ENCODE assay signal across 21 cellular contexts in genomic region chr17:14940946-14941280, GRCh38.
DNase-seq lines count a peak whose midpoint lies in the region; ATAC-seq and TF ChIP-seq lines count a peak whose summit lies in the region.
"Had no signal": no experiment of that assay in that cellular context is flagged by ENCODE, and none has a peak within 500 bp of the region (broad histone marks: within the 10 kb centered on the region; RNA-seq: fewer than 3 reads in every experiment).

No MANE protein-coding gene starts in this region.

- no peaks in the 10 kb centered on the region for H3K9me3 ChIP-seq in T-helper 17 cell (ENCODE audit: control insufficient read depth, low read length, poor library complexity, severe bottlenecking)

- H3K36me3 Mint-ChIP-seq in T-helper 17 cell (ENCODE audit: low read depth) = peaks cover 2% of the 10 kb centered on the region
- H3K36me3 Mint-ChIP-seq: CD8-positive, alpha-beta T cell had no signal

- DNase-seq in AG10803 (ENCODE audit: low read depth) = peak; percentile 57
- peak; percentile 68 for DNase-seq in HCEC 1CT
- DNase-seq in epithelial cell of esophagus (ENCODE audit: low read depth) = peak; percentile 77
- DNase-seq in iris pigment epithelial cell (ENCODE audit: low read depth) = peak; percentile 7
- DNase-seq in T-helper 17 cell = no peak
- DNase-seq: 8988T; AML-193; C1 segment of cervical spinal cord; CD8-positive, alpha-beta T cell; H7; HFFc6; KBM-7; NCI-H1105; NCI-H146; NCI-H2029; NCI-H2227 treated with DMSO at 0.1 percent for 48 hours; NCI-H510A; NCI-H748 treated with DMSO at 0.1 percent for 48 hours had no signal

- no peaks in the 10 kb centered on the region for H3K4me1 Mint-ChIP-seq in T-helper 17 cell

- ATAC-seq in HG02623 (IDR thresholded peaks at IDR 0.05; ENCODE audit: unreplicated experiment) (no peak), SK-N-SH treated with all-trans-retinoic acid at 6 μM for 48 hours (no peak), T-helper 17 cell (no peak), GM18517 (IDR thresholded peaks at IDR 0.05; ENCODE audit: unreplicated experiment) (no peak)
- ATAC-seq: CD8-positive, alpha-beta T cell had no signal

- TF ChIP-seq CTCF in AG10803 (conservative IDR thresholded peaks at IDR 0.05; ENCODE audit: low read length) (no peak), epithelial cell of esophagus (IDR thresholded peaks at IDR 0.05; ENCODE audit: insufficient read depth, low read depth, low read length, missing control alignments) (no peak)

- H3K4me3 ChIP-seq in AG10803 (ENCODE audit: low read length) (no peak overlapping the region), epithelial cell of esophagus (ENCODE audit: low read length) (no peak overlapping the region)

- peaks cover 38% of the 10 kb centered on the region for H3K27me3 Mint-ChIP-seq in T-helper 17 cell

- H3K27ac Mint-ChIP-seq in T-helper 17 cell = no peak overlapping the region
- H3K27ac Mint-ChIP-seq: CD8-positive, alpha-beta T cell; HFFc6 had no signal

- H3K4me3 Mint-ChIP-seq in T-helper 17 cell = no peak overlapping the region
- H3K4me3 Mint-ChIP-seq: CD8-positive, alpha-beta T cell; HFFc6 had no signal

TF ChIP-seq in SK-N-SH treated with all-trans-retinoic acid at 6 μM for 48 hours, 23 proteins besides CTCF, POLR2A, EP300 and RAD21:
- no peak for TF ChIP-seq ZNF70 (CRISPR knock-in tag; IDR thresholded peaks at IDR 0.05)
- TF ChIP-seq, protein P1, sequence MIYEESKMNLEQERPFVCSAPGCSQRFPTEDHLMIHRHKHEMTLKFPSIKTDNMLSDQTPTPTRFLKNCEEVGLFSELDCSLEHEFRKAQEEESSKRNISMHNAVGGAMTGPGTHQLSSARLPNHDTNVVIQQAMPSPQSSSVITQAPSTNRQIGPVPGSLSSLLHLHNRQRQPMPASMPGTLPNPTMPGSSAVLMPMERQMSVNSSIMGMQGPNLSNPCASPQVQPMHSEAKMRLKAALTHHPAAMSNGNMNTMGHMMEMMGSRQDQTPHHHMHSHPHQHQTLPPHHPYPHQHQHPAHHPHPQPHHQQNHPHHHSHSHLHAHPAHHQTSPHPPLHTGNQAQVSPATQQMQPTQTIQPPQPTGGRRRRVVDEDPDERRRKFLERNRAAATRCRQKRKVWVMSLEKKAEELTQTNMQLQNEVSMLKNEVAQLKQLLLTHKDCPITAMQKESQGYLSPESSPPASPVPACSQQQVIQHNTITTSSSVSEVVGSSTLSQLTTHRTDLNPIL (CRISPR knock-in tag; IDR thresholded peaks at IDR 0.05; ENCODE audit: low read depth) = no peak
- TF ChIP-seq CSRNP3 (CRISPR knock-in tag; IDR thresholded peaks at IDR 0.05) = no peak
- no peak for TF ChIP-seq ZFP30 (CRISPR knock-in tag; IDR thresholded peaks at IDR 0.05)
- TF ChIP-seq ZNF565 (CRISPR knock-in tag; conservative IDR thresholded peaks at IDR 0.05; ENCODE audit: low read depth) = no peak
- TF ChIP-seq ISL1 (CRISPR knock-in tag; IDR thresholded peaks at IDR 0.05) = no peak
- TF ChIP-seq SNAI2 (CRISPR knock-in tag; IDR thresholded peaks at IDR 0.05) = no peak

Comparison
In these comparisons a context has a peak if more than half of its experiments do, and no peak if none do; other contexts are left out.
1. DNase-seq: peak in AG10803 (single experiment), HCEC 1CT (single experiment), epithelial cell of esophagus (single experiment) and iris pigment epithelial cell (single experiment); none in T-helper 17 cell (0 of 3).